In the genomic region with DNA sequence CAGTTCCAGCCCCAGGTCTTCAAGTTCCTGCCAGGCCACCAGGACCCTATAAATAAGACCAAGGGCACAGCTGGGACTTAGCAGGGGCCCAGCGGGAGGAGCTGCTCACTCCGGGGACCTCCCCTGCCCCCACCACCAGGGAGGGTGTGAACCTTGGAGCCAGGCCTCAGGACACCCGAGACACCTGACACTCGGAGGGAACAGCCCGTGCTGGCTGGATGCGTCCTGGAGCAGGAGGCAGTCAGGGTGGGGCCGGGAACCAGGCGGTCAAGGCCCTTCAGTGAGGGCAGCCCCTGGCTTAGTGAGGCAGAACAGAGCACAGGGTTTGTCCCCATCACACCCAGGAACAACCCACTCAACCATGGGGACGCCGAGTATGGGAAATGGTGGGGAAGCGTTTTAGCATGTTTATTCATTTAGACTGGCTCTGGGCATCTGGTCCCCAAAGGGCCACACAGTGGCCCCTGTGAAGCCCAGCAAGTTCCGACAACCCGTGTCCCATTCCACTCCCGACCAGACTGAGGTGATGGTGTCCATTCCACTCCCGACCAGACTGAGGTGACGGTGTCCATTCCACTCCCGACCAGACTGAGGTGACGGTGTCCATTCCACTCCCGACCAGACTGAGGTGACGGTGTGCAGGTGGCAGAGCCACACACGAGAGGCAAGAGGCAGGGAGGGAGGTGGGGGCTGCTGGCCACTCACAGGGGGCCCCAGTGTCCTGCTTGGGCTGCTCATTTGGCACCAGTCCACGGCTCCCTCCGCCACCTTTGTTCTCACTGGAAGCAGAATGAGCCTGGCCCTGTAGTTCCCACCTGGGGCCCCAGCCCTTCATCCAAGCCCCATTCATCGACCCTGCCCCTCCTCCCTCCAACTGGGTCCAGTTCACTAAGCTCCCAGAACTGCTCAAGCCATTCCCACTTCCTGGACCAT, we compare ENCODE assay signal across 9 cellular contexts. TPM values are rescaled to one million over a fixed set of nuclear protein-coding genes. Genes with fewer than 3 reads are reported as not detected.
DNase-seq lines count a peak whose midpoint lies in the region; ATAC-seq and TF ChIP-seq lines count a peak whose summit lies in the region.
"Had no signal": no experiment of that assay in that cellular context is flagged by ENCODE, and none has a peak within 500 bp of the region (broad histone marks: within the 10 kb centered on the region; RNA-seq: fewer than 3 reads in every experiment).

No MANE protein-coding gene starts in this region.

- peak overlapping the region; percentile 97 for H3K27ac ChIP-seq in colonic mucosa
- peak overlapping the region; percentile 95 for H3K27ac ChIP-seq in muscle layer of colon (ENCODE audit: low read depth, low read length)

- H3K4me1 ChIP-seq in colonic mucosa, result peaks cover 29% of the 10 kb centered on the region
- H3K4me1 ChIP-seq in muscle layer of colon (ENCODE audit: insufficient read depth, low read length), result peaks cover 55% of the 10 kb centered on the region

- H3K27me3 ChIP-seq in colonic mucosa, result no peaks in the 10 kb centered on the region
- no peaks in the 10 kb centered on the region for H3K27me3 ChIP-seq in muscle layer of colon (ENCODE audit: control insufficient read depth in 1 of 2, insufficient read depth in 2 of 2, low read length in 2 of 2)

- no peak overlapping the region for H3K27ac Mint-ChIP-seq in activated CD8-positive, alpha-beta T cell treated with anti-CD3 and anti-CD28 coated beads, Interleukin-2, amount 10 ng/mL, durations not matched to agents 7 days and 5 days
- no peak overlapping the region for H3K27ac Mint-ChIP-seq in activated CD8-positive, alpha-beta T cell treated with anti-CD3 and anti-CD28 coated beads for 36 hours
- H3K27ac Mint-ChIP-seq in type B pancreatic cell, result peak overlapping the region; percentile 50

- CTCF ChIA-PET in activated CD8-positive, alpha-beta T cell treated with anti-CD3 and anti-CD28 coated beads, Interleukin-2, amount 10 ng/mL, durations not matched to agents 7 days and 5 days (lab: Charles Lee), result interaction anchor here (2.9 to 8.2 kb wide), 3 partner anchors 22 to 32 kb away, joined by 34 to 606 read pairs (median 57); partner anchors contain the start of genes CIRBP and FAM174C
- CTCF ChIA-PET in activated CD8-positive, alpha-beta T cell treated with anti-CD3 and anti-CD28 coated beads for 36 hours (lab: Charles Lee), result interaction anchor here (0.6 to 7.5 kb wide), 4 partner anchors 16 to 33 kb away, joined by 3 to 449 read pairs (median 46); partner anchors contain the start of genes CIRBP and FAM174C

- H3K4me1 Mint-ChIP-seq in activated CD8-positive, alpha-beta T cell treated with anti-CD3 and anti-CD28 coated beads, Interleukin-2, amount 10 ng/mL, durations not matched to agents 7 days and 5 days (ENCODE audit: low read depth), result peaks cover 27% of the 10 kb centered on the region
- H3K4me1 Mint-ChIP-seq in activated CD8-positive, alpha-beta T cell treated with anti-CD3 and anti-CD28 coated beads for 36 hours (ENCODE audit: low read depth), result peaks cover 19% of the 10 kb centered on the region
- peaks cover 5% of the 10 kb centered on the region for H3K4me1 Mint-ChIP-seq in type B pancreatic cell (ENCODE audit: unreplicated experiment)

- no peak overlapping the region for H3K4me3 ChIP-seq in colonic mucosa
- H3K4me3 ChIP-seq in muscle layer of colon (ENCODE audit: low read depth in 1 of 2, low read length in 2 of 2), result no peak overlapping the region

- no peaks in the 10 kb centered on the region for H3K27me3 Mint-ChIP-seq in activated CD8-positive, alpha-beta T cell treated with anti-CD3 and anti-CD28 coated beads, Interleukin-2, amount 10 ng/mL, durations not matched to agents 7 days and 5 days (ENCODE audit: low read depth)
- H3K27me3 Mint-ChIP-seq in activated CD8-positive, alpha-beta T cell treated with anti-CD3 and anti-CD28 coated beads for 36 hours, result no peaks in the 10 kb centered on the region
- H3K27me3 Mint-ChIP-seq in type B pancreatic cell, result no peaks in the 10 kb centered on the region

- no peak for ATAC-seq in activated CD8-positive, alpha-beta T cell treated with anti-CD3 and anti-CD28 coated beads, Interleukin-2, amount 10 ng/mL, durations not matched to agents 7 days and 5 days
- ATAC-seq in activated CD8-positive, alpha-beta T cell treated with anti-CD3 and anti-CD28 coated beads for 36 hours, result no peak
- ATAC-seq in HG02678 (IDR thresholded peaks at IDR 0.05; ENCODE audit: unreplicated experiment) (no peak), HG03159 (IDR thresholded peaks at IDR 0.05; ENCODE audit: unreplicated experiment) (no peak)

- DNase-seq in activated CD8-positive, alpha-beta T cell treated with anti-CD3 and anti-CD28 coated beads, Interleukin-2, amount 10 ng/mL, durations not matched to agents 7 days and 5 days, result no peak
- DNase-seq in activated CD8-positive, alpha-beta T cell treated with anti-CD3 and anti-CD28 coated beads for 36 hours, result no peak
- DNase-seq in colonic mucosa, result peak; percentile 78
- no peak for DNase-seq in type B pancreatic cell (ENCODE audit: extremely low spot score, unreplicated experiment)
- DNase-seq in ecto neural progenitor cell (ENCODE audit: low spot score), result no peak
- DNase-seq: activated CD4-positive, alpha-beta T cell treated with anti-CD3 and anti-CD28 coated beads, Interleukin-2, amount 50 U/mL, for 4 hours had no signal

- H3K36me3 ChIP-seq in colonic mucosa (no peaks in the 10 kb centered on the region), muscle layer of colon (ENCODE audit: insufficient read depth, low read length) (peaks cover 4% of the 10 kb centered on the region)

- H3K9me3 ChIP-seq in colonic mucosa, result no peaks in the 10 kb centered on the region
- no peaks in the 10 kb centered on the region for H3K9me3 ChIP-seq in muscle layer of colon (ENCODE audit: low read length)

- no peak for TF ChIP-seq CTCF in activated CD8-positive, alpha-beta T cell treated with anti-CD3 and anti-CD28 coated beads for 36 hours (IDR thresholded peaks at IDR 0.05)
- TF ChIP-seq CTCF in colonic mucosa (IDR thresholded peaks at IDR 0.05), result no peak
- TF ChIP-seq CTCF in type B pancreatic cell (conservative IDR thresholded peaks at IDR 0.05), result no peak

- peak overlapping the region; percentile 39 to 70 for H3K9ac ChIP-seq in colonic mucosa (ENCODE audit: low read depth in 2 of 2, low read length in 2 of 2)
- no peak overlapping the region for H3K9ac ChIP-seq in muscle layer of colon (ENCODE audit: low read length)

- intact Hi-C loops in activated CD8-positive, alpha-beta T cell treated with anti-CD3 and anti-CD28 coated beads for 36 hours (cut with micrococcal nuclease), result loop anchor here (10.0 kb wide), 1 partner anchor 141 kb away; the partner anchor contains the start of gene GPX4
- intact Hi-C loops in colonic mucosa (cut with DNase I), result loop anchor here (2.0 kb wide), 1 partner anchor 21 kb away; no protein-coding TSS in a partner anchor

- peaks cover 7% of the 10 kb centered on the region for H3K36me3 Mint-ChIP-seq in activated CD8-positive, alpha-beta T cell treated with anti-CD3 and anti-CD28 coated beads, Interleukin-2, amount 10 ng/mL, durations not matched to agents 7 days and 5 days (ENCODE audit: low read depth)
- H3K36me3 Mint-ChIP-seq in activated CD8-positive, alpha-beta T cell treated with anti-CD3 and anti-CD28 coated beads for 36 hours (ENCODE audit: low read depth), result peaks cover 10% of the 10 kb centered on the region
- no peaks in the 10 kb centered on the region for H3K36me3 Mint-ChIP-seq in type B pancreatic cell

- H3K4me3 Mint-ChIP-seq in activated CD8-positive, alpha-beta T cell treated with anti-CD3 and anti-CD28 coated beads, Interleukin-2, amount 10 ng/mL, durations not matched to agents 7 days and 5 days, result peak overlapping the region; percentile 8
- H3K4me3 Mint-ChIP-seq in activated CD8-positive, alpha-beta T cell treated with anti-CD3 and anti-CD28 coated beads for 36 hours, result no peak overlapping the region
- peak overlapping the region; percentile 63 for H3K4me3 Mint-ChIP-seq in type B pancreatic cell

- no peaks in the 10 kb centered on the region for H3K9me3 Mint-ChIP-seq in activated CD8-positive, alpha-beta T cell treated with anti-CD3 and anti-CD28 coated beads, Interleukin-2, amount 10 ng/mL, durations not matched to agents 7 days and 5 days (ENCODE audit: insufficient read depth)
- no peaks in the 10 kb centered on the region for H3K9me3 Mint-ChIP-seq in activated CD8-positive, alpha-beta T cell treated with anti-CD3 and anti-CD28 coated beads for 36 hours
- no peaks in the 10 kb centered on the region for H3K9me3 Mint-ChIP-seq in type B pancreatic cell

- POLR2A ChIA-PET in activated CD8-positive, alpha-beta T cell treated with anti-CD3 and anti-CD28 coated beads, Interleukin-2, amount 10 ng/mL, durations not matched to agents 7 days and 5 days (lab: Charles Lee), result interaction anchor here (7.7 kb wide), 1 partner anchor 22 kb away, joined by 218 read pairs; the partner anchor contains the start of gene CIRBP
- POLR2A ChIA-PET in activated CD8-positive, alpha-beta T cell treated with anti-CD3 and anti-CD28 coated beads for 36 hours (lab: Charles Lee), result interaction anchor here (0.9 to 2.8 kb wide), 4 partner anchors 20 to 264 kb away, joined by 3 to 88 read pairs (median 4); partner anchors contain the start of gene CIRBP

RNA-seq across cellular contexts. Expression of gene MIDN, which starts 2.2 kb away (rescaled TPM):
- 10 to 100 TPM; 88.4 to 94.3 TPM for total RNA-seq in activated CD8-positive, alpha-beta T cell treated with anti-CD3 and anti-CD28 coated beads, Interleukin-2, amount 10 ng/mL, durations not matched to agents 7 days and 5 days
- 10 to 100 TPM; 41.1 to 43.9 TPM for total RNA-seq in activated CD8-positive, alpha-beta T cell treated with anti-CD3 and anti-CD28 coated beads for 36 hours
- total RNA-seq in colonic mucosa (100 to 1,000 TPM; 172 to 177 TPM), type B pancreatic cell (ENCODE audit: low replicate concordance) (122 and 127 TPM in 2 replicates)

RNA-seq across cellular contexts. Expression of gene ATP5F1D, which starts 4.6 kb away (rescaled TPM):
- total RNA-seq in activated CD8-positive, alpha-beta T cell treated with anti-CD3 and anti-CD28 coated beads, Interleukin-2, amount 10 ng/mL, durations not matched to agents 7 days and 5 days, result 100 to 1,000 TPM; 209 to 222 TPM
- 100 to 1,000 TPM; 186 to 199 TPM for total RNA-seq in activated CD8-positive, alpha-beta T cell treated with anti-CD3 and anti-CD28 coated beads for 36 hours
- total RNA-seq in colonic mucosa (100 to 1,000 TPM; 359 to 627 TPM), type B pancreatic cell (ENCODE audit: low replicate concordance) (165 and 197 TPM in 2 replicates)

RNA-seq across cellular contexts. Expression of gene CBARP, which starts 8.3 kb away (rescaled TPM):
- under 1 TPM in 1 of 2 experiments, not detected in 1; 0.10 TPM for total RNA-seq in activated CD8-positive, alpha-beta T cell treated with anti-CD3 and anti-CD28 coated beads, Interleukin-2, amount 10 ng/mL, durations not matched to agents 7 days and 5 days
- total RNA-seq in activated CD8-positive, alpha-beta T cell treated with anti-CD3 and anti-CD28 coated beads for 36 hours, result under 1 TPM; 0.49 to 0.86 TPM
- total RNA-seq in colonic mucosa, result under 1 TPM; 0.22 to 0.48 TPM
- total RNA-seq in type B pancreatic cell (ENCODE audit: low replicate concordance), result 8.9 and 10.8 TPM in 2 replicates

RNA-seq across cellular contexts. Expression of gene CIRBP, which starts 23.0 kb away (rescaled TPM):
- total RNA-seq in activated CD8-positive, alpha-beta T cell treated with anti-CD3 and anti-CD28 coated beads, Interleukin-2, amount 10 ng/mL, durations not matched to agents 7 days and 5 days, result 100 to 1,000 TPM; 172 to 195 TPM
- 100 to 1,000 TPM; 161 to 180 TPM for total RNA-seq in activated CD8-positive, alpha-beta T cell treated with anti-CD3 and anti-CD28 coated beads for 36 hours
- total RNA-seq in colonic mucosa, result 100 to 1,000 TPM; 163 to 179 TPM
- 316 and 421 TPM in 2 replicates for total RNA-seq in type B pancreatic cell (ENCODE audit: low replicate concordance)

RNA-seq across cellular contexts. Expression of gene FAM174C, which starts 29.2 kb away (rescaled TPM):
- 10 to 100 TPM; 57.1 TPM for total RNA-seq in activated CD8-positive, alpha-beta T cell treated with anti-CD3 and anti-CD28 coated beads, Interleukin-2, amount 10 ng/mL, durations not matched to agents 7 days and 5 days
- total RNA-seq in activated CD8-positive, alpha-beta T cell treated with anti-CD3 and anti-CD28 coated beads for 36 hours, result 10 to 100 TPM; 77.0 to 88.0 TPM
- total RNA-seq in colonic mucosa, result 100 to 1,000 TPM in 1 of 2 donors, 10 to 100 TPM in 1; 41.8 to 114 TPM
- total RNA-seq in type B pancreatic cell (ENCODE audit: low replicate concordance), result 30.6 and 36.4 TPM in 2 replicates
